In the genomic region with DNA sequence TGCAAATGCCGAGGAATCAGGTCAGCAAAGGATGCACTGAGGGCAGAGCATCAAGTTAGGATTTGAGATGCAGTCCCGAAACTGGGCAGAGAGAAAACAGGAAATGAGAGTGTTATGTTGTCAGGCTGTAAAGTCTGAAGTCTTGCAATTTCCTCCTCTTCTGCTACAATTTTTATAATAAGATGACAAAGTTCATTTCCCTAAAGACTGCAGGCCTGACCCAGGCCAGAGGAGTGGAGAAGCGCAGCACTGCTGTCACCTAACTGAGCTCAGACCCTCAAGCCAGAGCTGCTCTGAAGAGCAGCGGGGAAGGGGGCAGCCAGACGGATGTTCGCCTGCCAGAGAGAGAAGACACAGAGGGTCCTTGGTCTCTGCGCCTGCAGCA, we compare ENCODE assay signal across 8 cellular contexts. TPM values are rescaled to one million over a fixed set of nuclear protein-coding genes. Genes with fewer than 3 reads are reported as not detected.
DNase-seq lines count a peak whose midpoint lies in the region; ATAC-seq and TF ChIP-seq lines count a peak whose summit lies in the region.

No MANE protein-coding gene starts in this region.

- peak overlapping the region; percentile 92 for H3K27ac Mint-ChIP-seq in dendritic cell treated with granulocyte-macrophage colony-stimulating factor and Interleukin-4, amounts not matched to agents 40 ng/mL and 50 ng/mL, for 4 days
- H3K27ac Mint-ChIP-seq in WTC11 = no peak overlapping the region

- H3K27ac ChIP-seq in WERI-Rb-1 = no peak overlapping the region

- H3K27me3 ChIP-seq in WERI-Rb-1 (ENCODE audit: insufficient read depth, low read depth, severe bottlenecking) = no peaks in the 10 kb centered on the region

- H3K27me3 Mint-ChIP-seq in dendritic cell treated with granulocyte-macrophage colony-stimulating factor and Interleukin-4, amounts not matched to agents 40 ng/mL and 50 ng/mL, for 4 days = no peaks in the 10 kb centered on the region
- no peaks in the 10 kb centered on the region for H3K27me3 Mint-ChIP-seq in WTC11 (ENCODE audit: low read depth)

- H3K4me1 Mint-ChIP-seq in dendritic cell treated with granulocyte-macrophage colony-stimulating factor and Interleukin-4, amounts not matched to agents 40 ng/mL and 50 ng/mL, for 4 days (ENCODE audit: low read depth) = peaks cover 68% of the 10 kb centered on the region
- peaks cover 17% of the 10 kb centered on the region for H3K4me1 Mint-ChIP-seq in WTC11

- no peak for TF ChIP-seq POLR2A in lower leg skin (IDR thresholded peaks at IDR 0.05)

- H3K4me3 ChIP-seq in lower leg skin (ENCODE audit: low read depth, poor library complexity, severe bottlenecking) (no peak overlapping the region), WERI-Rb-1 (ENCODE audit: low read depth, low read length) (no peak overlapping the region)

- TF ChIP-seq CTCF in WTC11 (IDR thresholded peaks at IDR 0.05) = no peak
- TF ChIP-seq CTCF in lower leg skin (IDR thresholded peaks at IDR 0.05) = no peak
- TF ChIP-seq CTCF in WERI-Rb-1 (IDR thresholded peaks at IDR 0.05; ENCODE audit: low read depth, low read length) = no peak

- peak overlapping the region; percentile 80 for H3K4me3 Mint-ChIP-seq in dendritic cell treated with granulocyte-macrophage colony-stimulating factor and Interleukin-4, amounts not matched to agents 40 ng/mL and 50 ng/mL, for 4 days
- no peak overlapping the region for H3K4me3 Mint-ChIP-seq in WTC11

- 78 to 79% methylated on average over 7 of the region's 7 CpGs for WGBS in lower leg skin, 2 donors

- intact Hi-C loops in dendritic cell treated with granulocyte-macrophage colony-stimulating factor and Interleukin-4, amounts not matched to agents 40 ng/mL and 50 ng/mL, for 4 days (cut with micrococcal nuclease) = no loop called here
- intact Hi-C loops in lower leg skin (cut with DNase I; ENCODE audit: low total_unique reads) = no loop called here

- CTCF ChIA-PET in WTC11 (lab: Charles Lee) = no interaction called here

- H3K36me3 ChIP-seq in WERI-Rb-1 = no peaks in the 10 kb centered on the region

- H3K9me3 Mint-ChIP-seq in dendritic cell treated with granulocyte-macrophage colony-stimulating factor and Interleukin-4, amounts not matched to agents 40 ng/mL and 50 ng/mL, for 4 days = peaks cover 5% of the 10 kb centered on the region
- 0 out of 2 replicates have a peak, but pooled peaks cover 5% of the 10 kb centered on the region for H3K9me3 Mint-ChIP-seq in WTC11

- ATAC-seq in GM19463 (IDR thresholded peaks at IDR 0.05; ENCODE audit: unreplicated experiment) (peak; percentile 93), HG03432 (IDR thresholded peaks at IDR 0.05; ENCODE audit: unreplicated experiment) (peak; percentile 96), WTC11 (no peak)

- DNase-seq in CD1c-positive myeloid dendritic cell (ENCODE audit: extremely low spot score) = peak; percentile 87
- DNase-seq in WTC11 (ENCODE audit: low spot score) = no peak
- no peak for DNase-seq in lower leg skin (ENCODE audit: low spot score in 2 of 2)
- DNase-seq in occipital lobe (lab: John Stamatoyannopoulos, UW) = no peak
- DNase-seq in WERI-Rb-1 = no peak

- no peaks in the 10 kb centered on the region for H3K9me3 ChIP-seq in WERI-Rb-1 (ENCODE audit: severe bottlenecking)

- H3K36me3 Mint-ChIP-seq in dendritic cell treated with granulocyte-macrophage colony-stimulating factor and Interleukin-4, amounts not matched to agents 40 ng/mL and 50 ng/mL, for 4 days (ENCODE audit: low read depth) = peaks cover 7% of the 10 kb centered on the region
- no peaks in the 10 kb centered on the region; the same call in 1 of the 2 replicates for H3K36me3 Mint-ChIP-seq in WTC11

- POLR2A ChIA-PET in WTC11 (lab: Charles Lee) = no interaction called here

TF ChIP-seq in WTC11, 78 proteins besides CTCF, POLR2A, EP300 and RAD21 (continues in another document):
- no peak for TF ChIP-seq GTF2I (CRISPR knock-in tag; conservative IDR thresholded peaks at IDR 0.05)
- no peak for TF ChIP-seq ZNF671 (CRISPR knock-in tag; IDR thresholded peaks at IDR 0.05)
- TF ChIP-seq, protein P1, sequence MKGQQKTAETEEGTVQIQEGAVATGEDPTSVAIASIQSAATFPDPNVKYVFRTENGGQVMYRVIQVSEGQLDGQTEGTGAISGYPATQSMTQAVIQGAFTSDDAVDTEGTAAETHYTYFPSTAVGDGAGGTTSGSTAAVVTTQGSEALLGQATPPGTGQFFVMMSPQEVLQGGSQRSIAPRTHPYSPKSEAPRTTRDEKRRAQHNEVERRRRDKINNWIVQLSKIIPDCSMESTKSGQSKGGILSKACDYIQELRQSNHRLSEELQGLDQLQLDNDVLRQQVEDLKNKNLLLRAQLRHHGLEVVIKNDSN (CRISPR knock-in tag; IDR thresholded peaks at IDR 0.05) = no peak
- no peak for TF ChIP-seq CREB1 (CRISPR knock-in tag; IDR thresholded peaks at IDR 0.05)
- TF ChIP-seq, protein P2, sequence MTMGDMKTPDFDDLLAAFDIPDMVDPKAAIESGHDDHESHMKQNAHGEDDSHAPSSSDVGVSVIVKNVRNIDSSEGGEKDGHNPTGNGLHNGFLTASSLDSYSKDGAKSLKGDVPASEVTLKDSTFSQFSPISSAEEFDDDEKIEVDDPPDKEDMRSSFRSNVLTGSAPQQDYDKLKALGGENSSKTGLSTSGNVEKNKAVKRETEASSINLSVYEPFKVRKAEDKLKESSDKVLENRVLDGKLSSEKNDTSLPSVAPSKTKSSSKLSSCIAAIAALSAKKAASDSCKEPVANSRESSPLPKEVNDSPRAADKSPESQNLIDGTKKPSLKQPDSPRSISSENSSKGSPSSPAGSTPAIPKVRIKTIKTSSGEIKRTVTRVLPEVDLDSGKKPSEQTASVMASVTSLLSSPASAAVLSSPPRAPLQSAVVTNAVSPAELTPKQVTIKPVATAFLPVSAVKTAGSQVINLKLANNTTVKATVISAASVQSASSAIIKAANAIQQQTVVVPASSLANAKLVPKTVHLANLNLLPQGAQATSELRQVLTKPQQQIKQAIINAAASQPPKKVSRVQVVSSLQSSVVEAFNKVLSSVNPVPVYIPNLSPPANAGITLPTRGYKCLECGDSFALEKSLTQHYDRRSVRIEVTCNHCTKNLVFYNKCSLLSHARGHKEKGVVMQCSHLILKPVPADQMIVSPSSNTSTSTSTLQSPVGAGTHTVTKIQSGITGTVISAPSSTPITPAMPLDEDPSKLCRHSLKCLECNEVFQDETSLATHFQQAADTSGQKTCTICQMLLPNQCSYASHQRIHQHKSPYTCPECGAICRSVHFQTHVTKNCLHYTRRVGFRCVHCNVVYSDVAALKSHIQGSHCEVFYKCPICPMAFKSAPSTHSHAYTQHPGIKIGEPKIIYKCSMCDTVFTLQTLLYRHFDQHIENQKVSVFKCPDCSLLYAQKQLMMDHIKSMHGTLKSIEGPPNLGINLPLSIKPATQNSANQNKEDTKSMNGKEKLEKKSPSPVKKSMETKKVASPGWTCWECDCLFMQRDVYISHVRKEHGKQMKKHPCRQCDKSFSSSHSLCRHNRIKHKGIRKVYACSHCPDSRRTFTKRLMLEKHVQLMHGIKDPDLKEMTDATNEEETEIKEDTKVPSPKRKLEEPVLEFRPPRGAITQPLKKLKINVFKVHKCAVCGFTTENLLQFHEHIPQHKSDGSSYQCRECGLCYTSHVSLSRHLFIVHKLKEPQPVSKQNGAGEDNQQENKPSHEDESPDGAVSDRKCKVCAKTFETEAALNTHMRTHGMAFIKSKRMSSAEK (CRISPR knock-in tag; IDR thresholded peaks at IDR 0.05; ENCODE audit: borderline replicate concordance) = no peak
- TF ChIP-seq, protein P3, sequence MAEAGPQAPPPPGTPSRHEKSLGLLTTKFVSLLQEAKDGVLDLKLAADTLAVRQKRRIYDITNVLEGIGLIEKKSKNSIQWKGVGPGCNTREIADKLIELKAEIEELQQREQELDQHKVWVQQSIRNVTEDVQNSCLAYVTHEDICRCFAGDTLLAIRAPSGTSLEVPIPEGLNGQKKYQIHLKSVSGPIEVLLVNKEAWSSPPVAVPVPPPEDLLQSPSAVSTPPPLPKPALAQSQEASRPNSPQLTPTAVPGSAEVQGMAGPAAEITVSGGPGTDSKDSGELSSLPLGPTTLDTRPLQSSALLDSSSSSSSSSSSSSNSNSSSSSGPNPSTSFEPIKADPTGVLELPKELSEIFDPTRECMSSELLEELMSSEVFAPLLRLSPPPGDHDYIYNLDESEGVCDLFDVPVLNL (CRISPR knock-in tag; IDR thresholded peaks at IDR 0.05; ENCODE audit: borderline replicate concordance, low read depth) = no peak
- no peak for TF ChIP-seq ESRRA (CRISPR knock-in tag; IDR thresholded peaks at IDR 0.05; ENCODE audit: borderline replicate concordance)
- no peak for TF ChIP-seq SOX15 (CRISPR knock-in tag; IDR thresholded peaks at IDR 0.05)
- TF ChIP-seq, protein P4, sequence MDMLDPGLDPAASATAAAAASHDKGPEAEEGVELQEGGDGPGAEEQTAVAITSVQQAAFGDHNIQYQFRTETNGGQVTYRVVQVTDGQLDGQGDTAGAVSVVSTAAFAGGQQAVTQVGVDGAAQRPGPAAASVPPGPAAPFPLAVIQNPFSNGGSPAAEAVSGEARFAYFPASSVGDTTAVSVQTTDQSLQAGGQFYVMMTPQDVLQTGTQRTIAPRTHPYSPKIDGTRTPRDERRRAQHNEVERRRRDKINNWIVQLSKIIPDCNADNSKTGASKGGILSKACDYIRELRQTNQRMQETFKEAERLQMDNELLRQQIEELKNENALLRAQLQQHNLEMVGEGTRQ (CRISPR knock-in tag; IDR thresholded peaks at IDR 0.05) = no peak

RNA-seq across cellular contexts. Expression of a gene that starts 12.5 kb away (rescaled TPM):
- total RNA-seq in WTC11 (2021) (0.31 to 0.34 TPM in 2 of 3 replicates, not detected in the other), lower leg skin (1 to 10 TPM in 3 of 4 donors, under 1 TPM in 1; 0.69 to 3.2 (median 2.2) TPM), occipital lobe (3.6 TPM)
